In the genomic region with DNA sequence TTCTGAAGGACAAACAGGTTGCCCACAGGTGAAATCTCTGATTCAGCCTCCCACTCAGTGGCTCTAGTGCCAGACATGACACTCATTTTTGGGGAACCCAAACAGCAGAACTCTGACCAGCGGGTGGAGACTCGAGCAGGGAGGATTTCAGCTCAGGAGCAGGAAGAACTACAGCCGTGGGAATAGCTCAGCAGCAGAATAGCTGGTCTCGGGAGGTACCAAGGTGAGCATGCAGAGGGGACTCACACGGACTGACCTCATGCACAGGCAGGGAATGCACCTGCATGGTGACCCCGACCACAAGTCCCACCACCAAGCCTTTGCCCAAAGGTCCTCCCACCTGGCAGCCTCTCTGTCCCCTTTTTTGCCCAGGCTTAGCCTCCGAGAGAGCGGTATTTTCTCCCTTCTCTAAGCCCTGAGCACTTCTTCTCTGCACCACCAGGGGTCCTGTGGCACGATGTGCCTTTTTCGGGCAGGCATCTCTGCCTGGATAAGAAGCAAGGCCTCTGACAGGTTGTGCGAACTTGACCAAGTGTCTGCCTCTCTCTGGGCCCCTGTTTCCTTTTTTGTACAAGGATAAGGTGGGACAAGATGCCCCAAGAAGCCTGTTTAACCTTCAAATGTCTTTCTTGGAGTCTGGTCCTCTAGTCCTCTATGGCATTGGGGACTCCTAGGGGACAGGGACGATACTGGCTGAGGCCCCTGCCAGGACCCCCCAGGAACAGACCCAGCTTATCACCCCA, we compare ENCODE assay signal across 8 cellular contexts. TPM values are rescaled to one million over a fixed set of nuclear protein-coding genes. Genes with fewer than 3 reads are reported as not detected.
DNase-seq lines count a peak whose midpoint lies in the region; ATAC-seq, FAIRE-seq and TF ChIP-seq lines count a peak whose summit lies in the region.

No MANE protein-coding gene starts in this region.

- H3K36me3 Mint-ChIP-seq in activated naive CD4-positive, alpha-beta T cell treated with anti-CD3 and anti-CD28 coated beads, Interleukin-2, amount 50 U/mL, for 24 hours = no peaks in the 10 kb centered on the region

- H3K9me3 Mint-ChIP-seq in activated naive CD4-positive, alpha-beta T cell treated with anti-CD3 and anti-CD28 coated beads, Interleukin-2, amount 50 U/mL, for 24 hours = no peaks in the 10 kb centered on the region

- peak; percentile 70 for ATAC-seq in HG02798 (IDR thresholded peaks at IDR 0.05; ENCODE audit: poor library complexity, unreplicated experiment)
- ATAC-seq in left ventricle myocardium superior = peak; percentile 63
- no peak for ATAC-seq in GM18861 (IDR thresholded peaks at IDR 0.05; ENCODE audit: unreplicated experiment)

- DNase-seq in D721Med (ENCODE audit: insufficient read length, low spot score) = peak; percentile 34
- peak; percentile 53 for DNase-seq in SKM-1 (lab: John Stamatoyannopoulos, UW; ENCODE audit: unreplicated experiment)
- DNase-seq in left ventricle myocardium superior = peak; percentile 65
- DNase-seq in stimulated activated CD4-positive, alpha-beta T cell treated with anti-CD3 and anti-CD28 coated beads, Interleukin-1b, Interleukin-23, amount 100 ng/mL, for 24 hours (ENCODE audit: low read depth in 4 of 4, low spot score in 1 of 4) = peak in 3 of 4 experiments; percentile 20 to 59 (median 48)
- no peak for DNase-seq in midbrain (lab: John Stamatoyannopoulos, UW)

- TF ChIP-seq CTCF in D721Med (IDR thresholded peaks at IDR 0.05; ENCODE audit: insufficient read depth, missing control alignments) = peak; percentile 64

- H3K4me1 Mint-ChIP-seq in activated naive CD4-positive, alpha-beta T cell treated with anti-CD3 and anti-CD28 coated beads, Interleukin-2, amount 50 U/mL, for 24 hours = peaks cover 19% of the 10 kb centered on the region

- no peaks in the 10 kb centered on the region for H3K27me3 Mint-ChIP-seq in activated naive CD4-positive, alpha-beta T cell treated with anti-CD3 and anti-CD28 coated beads, Interleukin-2, amount 50 U/mL, for 24 hours

- peak overlapping the region; percentile 23 for H3K27ac Mint-ChIP-seq in activated naive CD4-positive, alpha-beta T cell treated with anti-CD3 and anti-CD28 coated beads, Interleukin-2, amount 50 U/mL, for 24 hours

- no peak overlapping the region for H3K4me3 Mint-ChIP-seq in activated naive CD4-positive, alpha-beta T cell treated with anti-CD3 and anti-CD28 coated beads, Interleukin-2, amount 50 U/mL, for 24 hours

- intact Hi-C loops in left ventricle myocardium superior (cut with micrococcal nuclease) = no loop called here

- FAIRE-seq in D721Med (lab: Jason Lieb, UNC) = no peak

RNA-seq across cellular contexts. Expression of gene FGR, which starts 8.8 kb away (rescaled TPM):
- 4.7 TPM for total RNA-seq in left ventricle myocardium superior

RNA-seq across cellular contexts. Expression of gene IFI6, which starts 28.2 kb away (rescaled TPM):
- 34.5 TPM for total RNA-seq in left ventricle myocardium superior

RNA-seq across cellular contexts. Expression of gene AHDC1, which starts 39.9 kb away (rescaled TPM):
- 42.8 TPM for total RNA-seq in left ventricle myocardium superior
